9 cellular contexts compared by ENCODE assay signal in the genomic region with DNA sequence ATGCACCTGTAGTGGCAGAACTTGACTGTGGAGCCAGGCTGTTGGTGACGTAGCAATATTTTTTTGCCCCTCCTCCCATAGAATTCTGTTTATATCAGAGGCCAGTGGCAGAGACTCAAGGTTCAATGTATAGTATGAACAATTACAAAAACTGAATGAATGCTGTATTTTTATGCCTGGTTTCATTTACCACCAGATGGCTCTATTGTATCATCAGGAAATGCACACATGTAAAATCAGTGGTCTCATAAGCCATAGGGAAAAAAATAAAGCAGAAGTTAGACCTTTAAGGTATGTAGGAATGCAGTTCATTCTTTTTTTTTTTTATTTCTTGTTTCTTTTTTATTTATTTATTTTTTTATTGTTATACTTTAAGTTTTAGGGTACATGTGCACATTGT. TPM values are rescaled to one million over a fixed set of nuclear protein-coding genes. Genes with fewer than 3 reads are reported as not detected.
A peak's percentile ranks its signal among the peaks of the same experiment; 100 is the strongest.
DNase-seq lines count a peak whose midpoint lies in the region; ATAC-seq lines count a peak whose summit lies in the region.
"Had no signal": no experiment of that assay in that cellular context is flagged by ENCODE, and none has a peak within 500 bp of the region (broad histone marks: within the 10 kb centered on the region; RNA-seq: fewer than 3 reads in every experiment).

No MANE protein-coding gene starts in this region.

- DNase-seq in Caki2 (ENCODE audit: low read depth) (peak; percentile 16), HT1080 (ENCODE audit: low read depth) (peak; percentile 16), astrocyte of the hippocampus (ENCODE audit: low read depth, low spot score) (peak; percentile 25), lung microvascular endothelial cell (ENCODE audit: low read depth in 2 of 2) (peak; percentile 41 to 45), NCI-H1105 treated with DMSO at 0.1 percent for 48 hours (lab: John Stamatoyannopoulos, UW) (no peak)

- ATAC-seq in HG03439 (IDR thresholded peaks at IDR 0.05; ENCODE audit: unreplicated experiment) (no peak), HG02870 (IDR thresholded peaks at IDR 0.05; ENCODE audit: unreplicated experiment) (no peak), GM21717 (IDR thresholded peaks at IDR 0.05; ENCODE audit: unreplicated experiment) (no peak)

- in situ Hi-C loops in Caki2 (cut with HindIII; ENCODE audit: low pct_unique_long_range_greater_than_20kb, low sequenced_read_pairs): no loop called here

RNA-seq across cellular contexts. Expression of gene CCDC192, which starts 43.6 kb away (rescaled TPM):
- total RNA-seq in Caki2 (2014; rRNA removed; shearing (Covaris generic); ENCODE audit: low replicate concordance): not detected in 2 replicates
- total RNA-seq in HT1080 (2014; rRNA removed; shearing (Covaris generic)): not detected in 2 replicates
- not detected in 2 replicates for polyA plus RNA-seq in HT1080 (2015; cell fraction: cytosol; rRNA removed)
- polyA plus RNA-seq in HT1080 (2015; cell fraction: nucleus; rRNA removed): not detected in 2 replicates
- not detected in 2 replicates for total RNA-seq in lung microvascular endothelial cell
- total RNA-seq: SJCRH30 had no signal
